12 cellular contexts compared by ENCODE assay signal in the genomic region with DNA sequence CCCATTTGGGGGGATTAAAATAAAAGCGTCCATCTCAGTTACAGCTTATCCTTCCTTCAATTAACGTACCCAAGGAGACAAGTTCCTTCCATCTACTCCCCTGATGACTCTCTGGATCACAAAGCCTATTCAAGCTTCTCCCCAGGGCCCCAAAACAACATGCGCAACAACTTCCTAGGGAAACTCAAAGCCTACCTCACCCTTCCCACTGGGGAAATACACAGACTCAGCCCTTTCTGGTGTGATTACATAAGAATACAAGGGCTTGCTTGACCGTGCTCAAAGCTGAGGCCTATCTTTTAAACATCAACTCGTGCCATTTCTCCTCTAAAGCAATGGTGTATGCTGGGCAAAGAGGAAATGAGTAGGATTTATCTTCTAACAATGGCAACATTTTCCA.
DNase-seq lines count a peak whose midpoint lies in the region; ATAC-seq and TF ChIP-seq lines count a peak whose summit lies in the region.
"Had no signal": no experiment of that assay in that cellular context is flagged by ENCODE, and none has a peak within 500 bp of the region (broad histone marks: within the 10 kb centered on the region; RNA-seq: fewer than 3 reads in every experiment).

No MANE protein-coding gene starts in this region.

- intact Hi-C loops in Right ventricle myocardium inferior (cut with DNase I) (loop anchor here (2.0 kb wide), 1 partner anchor 57 kb away; no protein-coding TSS in a partner anchor), cardiac septum (cut with DNase I) (loop anchor here (5.0 kb wide), 1 partner anchor 58 kb away; no protein-coding TSS in a partner anchor), esophagus squamous epithelium (cut with DNase I) (no loop called here), vagina (cut with DNase I) (no loop called here)

- no peak overlapping the region for H3K4me2 ChIP-seq in mesenchymal stem cell (ENCODE audit: low read length, poor library complexity, severe bottlenecking)

- H3K4ac ChIP-seq in mesenchymal stem cell (ENCODE audit: low read depth in 1 of 2, low read length in 2 of 2): peak overlapping the region in 1 of 2 experiments; percentile 1

- H3K27me3 ChIP-seq in esophagus squamous epithelium (no peaks in the 10 kb centered on the region), mesenchymal stem cell (ENCODE audit: control insufficient read depth in 1 of 2, insufficient read depth in 1 of 2, low read length in 2 of 2) (no peaks in the 10 kb centered on the region), vagina (no peaks in the 10 kb centered on the region)

- H3K14ac ChIP-seq in mesenchymal stem cell (ENCODE audit: low read length in 2 of 2): no peak overlapping the region

- H3K23ac ChIP-seq in mesenchymal stem cell (ENCODE audit: low read length in 2 of 2): no peak overlapping the region

- peak overlapping the region; percentile 2 for H4K8ac ChIP-seq in mesenchymal stem cell (ENCODE audit: low read length)

- H2BK5ac ChIP-seq in mesenchymal stem cell (ENCODE audit: low read depth, low read length, poor library complexity, severe bottlenecking): no peak overlapping the region

- H4K91ac ChIP-seq in mesenchymal stem cell (ENCODE audit: low read length): no peak overlapping the region

- H2AK5ac ChIP-seq in mesenchymal stem cell (ENCODE audit: low read length, severe bottlenecking): peak overlapping the region; percentile 8

- no peak for DNase-seq in Right ventricle myocardium inferior (ENCODE audit: missing footprints)
- no peak for DNase-seq in cardiac septum (ENCODE audit: low spot score)
- no peak for DNase-seq in esophagus squamous epithelium (lab: John Stamatoyannopoulos, UW)
- DNase-seq in mesenchymal stem cell: peak; percentile 26
- DNase-seq in vagina (ENCODE audit: extremely low spot score in 2 of 2): no peak
- no peak for DNase-seq in KBM-7
- no peak for DNase-seq in activated naive CD4-positive, alpha-beta T cell treated with Interleukin-2 at 50 U/mL for 16 hours
- DNase-seq: activated gamma-delta T cell treated with Interleukin-2 at 50 U/mL for 16 hours, NCI-H1417, PC-3, retina had no signal

- no peak for TF ChIP-seq POLR2A in esophagus squamous epithelium (IDR thresholded peaks at IDR 0.05)
- no peak for TF ChIP-seq POLR2A in vagina (IDR thresholded peaks at IDR 0.05)

- WGBS in esophagus squamous epithelium, 2 donors: 57 to 69% methylated on average over 5 of the region's 5 CpGs
- WGBS in mesenchymal stem cell: 62% methylated on average over 4 of the region's 5 CpGs

- no peak overlapping the region for H2BK15ac ChIP-seq in mesenchymal stem cell (ENCODE audit: low read depth, poor library complexity, severe bottlenecking)

- TF ChIP-seq CTCF in esophagus squamous epithelium (IDR thresholded peaks at IDR 0.05): no peak
- TF ChIP-seq CTCF in vagina (IDR thresholded peaks at IDR 0.05): no peak

- H3K79me1 ChIP-seq in mesenchymal stem cell (replicated peaks; ENCODE audit: low read length, poor library complexity, severe bottlenecking): peaks cover 13% of the 10 kb centered on the region

- no peak overlapping the region for H3K9ac ChIP-seq in mesenchymal stem cell (ENCODE audit: low read length)

- H3K4me1 ChIP-seq in esophagus squamous epithelium: peaks cover 0 to 18% (median 5%) of the 10 kb centered on the region in 3 donors
- no peaks in the 10 kb centered on the region for H3K4me1 ChIP-seq in mesenchymal stem cell (ENCODE audit: control insufficient read depth, insufficient read depth, low read depth, low read length)
- H3K4me1 ChIP-seq in vagina: peaks cover 11% of the 10 kb centered on the region

- H2AFZ ChIP-seq in mesenchymal stem cell (ENCODE audit: low read depth, low read length): no peak overlapping the region

- H3K36me3 ChIP-seq in esophagus squamous epithelium (peaks cover 0 to 27% (median 0%) of the 10 kb centered on the region in 3 donors), mesenchymal stem cell (ENCODE audit: control insufficient read depth in 1 of 2, insufficient read depth in 2 of 2, low read depth in 1 of 2, low read length in 2 of 2) (peaks cover 14 to 22% of the 10 kb centered on the region in 2 experiments), vagina (peaks cover 0 to 6% of the 10 kb centered on the region in 2 donors)

- H3K9me3 ChIP-seq in esophagus squamous epithelium (no peaks in the 10 kb centered on the region), mesenchymal stem cell (ENCODE audit: control insufficient read depth, low read length) (no peaks in the 10 kb centered on the region), vagina (no peaks in the 10 kb centered on the region)

- in situ Hi-C loops in KBM-7 (cut with MboI; ENCODE audit: low pct_unique_long_range_greater_than_20kb, low sequenced_read_pairs): no loop called here

- H3K4me3 ChIP-seq in esophagus squamous epithelium (no peak overlapping the region), mesenchymal stem cell (ENCODE audit: insufficient read depth in 1 of 2, low read depth in 1 of 2, low read length in 2 of 2) (no peak overlapping the region), vagina (no peak overlapping the region)

- peak overlapping the region in 1 of 2 experiments; percentile 6 for H2BK12ac ChIP-seq in mesenchymal stem cell (ENCODE audit: low read length in 2 of 2)

- peak overlapping the region in 3 of 4 donors; percentile 2 to 64 (median 20) for H3K27ac ChIP-seq in esophagus squamous epithelium
- peak overlapping the region; percentile 48 for H3K27ac ChIP-seq in mesenchymal stem cell (ENCODE audit: low read length, poor library complexity, severe bottlenecking)
- peak overlapping the region; percentile 1 for H3K27ac ChIP-seq in vagina

- peak; percentile 77 for ATAC-seq in Right ventricle myocardium inferior
- ATAC-seq in activated CD4-positive, CD25-positive, alpha-beta regulatory T cell treated with anti-CD3 and anti-CD28 coated beads, Interleukin-2, amount 50 U/mL, for 24 hours: no peak

- no peak overlapping the region for H2BK120ac ChIP-seq in mesenchymal stem cell (ENCODE audit: low read depth, low read length)

- H3K18ac ChIP-seq in mesenchymal stem cell (ENCODE audit: low read depth in 1 of 2, low read length in 2 of 2): peak overlapping the region in 1 of 2 experiments; percentile 44

Comparison
In these comparisons a context has a peak if more than half of its experiments do, and no peak if none do; other contexts are left out.
1. intact Hi-C loops: an anchor here in Right ventricle myocardium inferior (2.0 kb wide) and cardiac septum (5.0 kb wide); none called in esophagus squamous epithelium and vagina.